In genomic region chr2:144890828-144891227, GRCh38 we compare ENCODE assay signal across 10 cellular contexts.
DNase-seq lines count a peak whose midpoint lies in the region; ATAC-seq, FAIRE-seq and TF ChIP-seq lines count a peak whose summit lies in the region.
"Had no signal": no experiment of that assay in that cellular context is flagged by ENCODE, and none has a peak within 500 bp of the region (broad histone marks: within the 10 kb centered on the region; RNA-seq: fewer than 3 reads in every experiment).

No MANE protein-coding gene starts in this region.

- H3K4me3 ChIP-seq in bronchial epithelial cell (ENCODE audit: low read depth, low read length) (no peak overlapping the region), osteoblast (ENCODE audit: insufficient read depth, low read length) (no peak overlapping the region), dorsolateral prefrontal cortex (no peak overlapping the region)
- H3K4me3 ChIP-seq: SJSA1 had no signal

- DNase-seq in NCI-H2227 (lab: John Stamatoyannopoulos, UW; ENCODE audit: unreplicated experiment) (peak; percentile 5), NCI-H2227 treated with DMSO at 0.1 percent for 48 hours (lab: John Stamatoyannopoulos, UW) (no peak), bronchial epithelial cell (ENCODE audit: low read depth) (peak; percentile 64), osteoblast (ENCODE audit: insufficient read length, low spot score, missing footprints) (no peak), dorsolateral prefrontal cortex (no peak), hypothalamus (lab: John Stamatoyannopoulos, UW) (no peak), left lobe of liver (ENCODE audit: low spot score) (no peak)

- no peak for FAIRE-seq in bronchial epithelial cell (lab: Jason Lieb, UNC)
- FAIRE-seq: keratinocyte had no signal

- H3K79me2 ChIP-seq in osteoblast (ENCODE audit: insufficient read depth, low read length) = no peaks in the 10 kb centered on the region

- H3K27ac ChIP-seq in osteoblast (ENCODE audit: low read depth, low read length) (no peak overlapping the region), dorsolateral prefrontal cortex (no peak overlapping the region)
- H3K27ac ChIP-seq: SJSA1 had no signal

- H3K9me3 ChIP-seq in osteoblast (ENCODE audit: low read depth, low read length) = no peaks in the 10 kb centered on the region
- H3K9me3 ChIP-seq: SJSA1 had no signal

- no peaks in the 10 kb centered on the region for H3K4me1 ChIP-seq in osteoblast (ENCODE audit: insufficient read depth, low read length)
- H3K4me1 ChIP-seq: SJSA1 had no signal

- no peak for ATAC-seq in left lobe of liver

- H3K4me2 ChIP-seq in osteoblast (ENCODE audit: insufficient read depth, low read length) = no peak overlapping the region

- H4K20me1 ChIP-seq in osteoblast (ENCODE audit: insufficient read depth, low read length) = no peaks in the 10 kb centered on the region

- H3K27me3 ChIP-seq in bronchial epithelial cell (ENCODE audit: control insufficient read depth, insufficient read depth, low read length) (no peaks in the 10 kb centered on the region), osteoblast (ENCODE audit: insufficient read depth, low read length) (no peaks in the 10 kb centered on the region), dorsolateral prefrontal cortex (no peaks in the 10 kb centered on the region)
- H3K27me3 ChIP-seq: SJSA1 had no signal

- TF ChIP-seq CTCF in LNCAP (IDR thresholded peaks at IDR 0.05) (peak; percentile 35; the same call in 1 of the 2 replicates), bronchial epithelial cell (IDR thresholded peaks at IDR 0.05; ENCODE audit: insufficient read depth, low read length, severe bottlenecking) (no peak), osteoblast (IDR thresholded peaks at IDR 0.05; ENCODE audit: extremely low read depth, low read depth, low read length) (peak; percentile 30), dorsolateral prefrontal cortex (IDR thresholded peaks at IDR 0.05 in 54 of 56, conservative IDR thresholded peaks at IDR 0.05 in 2 of 56; ENCODE audit: low read depth in 1 of 56, partially characterized antibody in 56 of 56) (peak in 5 of 56 donors; percentile 4 to 21 (median 9))

- no peak overlapping the region for H2AFZ ChIP-seq in osteoblast (ENCODE audit: low read length)

- intact Hi-C loops in dorsolateral prefrontal cortex (cut with DNase I) = no loop called here

- H3K36me3 ChIP-seq in bronchial epithelial cell (ENCODE audit: control insufficient read depth, insufficient read depth, low read length) (no peaks in the 10 kb centered on the region), osteoblast (ENCODE audit: insufficient read depth, low read length) (no peaks in the 10 kb centered on the region)
- H3K36me3 ChIP-seq: SJSA1 had no signal

Comparison
In these comparisons a context has a peak if more than half of its experiments do, and no peak if none do; other contexts are left out.
1. DNase-seq: peak in NCI-H2227 (single experiment) and bronchial epithelial cell (single experiment); none in NCI-H2227 treated with DMSO at 0.1 percent for 48 hours (single experiment), osteoblast (single experiment), dorsolateral prefrontal cortex (0 of 10), hypothalamus (0 of 51) and left lobe of liver (single experiment).